In the genomic region with DNA sequence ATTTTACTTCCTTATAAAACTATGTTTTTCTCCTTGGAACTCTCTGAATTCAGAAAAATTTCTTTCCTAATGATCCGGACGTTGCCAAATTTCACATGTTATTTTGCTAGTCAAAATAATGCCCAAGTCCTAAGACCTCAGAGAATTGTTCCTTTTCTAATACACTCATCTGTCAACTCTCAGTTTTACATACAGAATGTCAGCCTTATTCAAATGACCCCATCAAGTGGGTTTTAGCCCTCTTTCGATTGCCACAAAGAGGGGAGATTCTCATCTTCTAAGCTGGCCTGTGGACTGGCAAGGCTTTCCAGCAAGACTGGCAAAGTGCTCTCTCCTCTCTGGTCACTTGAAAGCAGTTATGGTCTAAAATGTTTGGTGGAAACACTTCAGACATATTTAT, we compare ENCODE assay signal across 27 cellular contexts.
"Had no signal": no experiment of that assay in that cellular context is flagged by ENCODE, and none has a peak within 500 bp of the region (broad histone marks: within the 10 kb centered on the region; RNA-seq: fewer than 3 reads in every experiment).

No MANE protein-coding gene starts in this region.

- DNase-seq: activated CD8-positive, alpha-beta memory T cell treated with anti-CD3 and anti-CD28 coated beads for 24 hours; activated CD8-positive, alpha-beta memory T cell treated with anti-CD3 and anti-CD28 coated beads, Interleukin-2, amount 50 U/mL, for 4 hours; activated naive CD4-positive, alpha-beta T cell; activated naive CD8-positive, alpha-beta T cell treated with anti-CD3 and anti-CD28 coated beads for 36 hours; activated T-cell treated with anti-CD3 and anti-CD28 coated beads, Interleukin-2, amount 50 U/mL, for 24 hours; amniotic stem cell; colonic mucosa; dorsolateral prefrontal cortex; effector memory CD8-positive, alpha-beta T cell; head of caudate nucleus; hypothalamus; left ventricle myocardium superior; mammary epithelial cell; midbrain; ovary; psoas muscle; spleen; stimulated activated CD4-positive, alpha-beta T cell treated with anti-CD3 and anti-CD28 coated beads, Interleukin-4, amount 100 ng/mL, for 1 hour; stimulated activated naive CD4-positive, alpha-beta T cell; upper lobe of left lung had no signal

- H3K27me3 Mint-ChIP-seq: activated naive CD8-positive, alpha-beta T cell treated with anti-CD3 and anti-CD28 coated beads for 36 hours; activated T-cell treated with anti-CD3 and anti-CD28 coated beads, Interleukin-2, amount 50 U/mL, for 24 hours; activated T-helper 17 cell treated with anti-CD3 and anti-CD28 coated beads, Interleukin-2, amount 50 U/mL, for 72 hours; effector memory CD8-positive, alpha-beta T cell; natural killer cell treated with Interleukin-12 subunit alpha and Interleukin-12 subunit beta and Interleukin-15 and Interleukin-18, amount 100 ng/mL, for 72 hours had no signal

- H3K27ac ChIP-seq: breast epithelium, colonic mucosa, dorsolateral prefrontal cortex, esophagus muscularis mucosa, neutrophil, ovary, psoas muscle, right atrium auricular region, spleen, upper lobe of left lung had no signal

- H3K36me3 ChIP-seq: breast epithelium, colonic mucosa, ovary had no signal

- H3K27ac Mint-ChIP-seq: activated naive CD8-positive, alpha-beta T cell treated with anti-CD3 and anti-CD28 coated beads for 36 hours; activated T-cell treated with anti-CD3 and anti-CD28 coated beads, Interleukin-2, amount 50 U/mL, for 24 hours; activated T-helper 17 cell treated with anti-CD3 and anti-CD28 coated beads, Interleukin-2, amount 50 U/mL, for 72 hours; effector memory CD8-positive, alpha-beta T cell; natural killer cell treated with Interleukin-12 subunit alpha and Interleukin-12 subunit beta and Interleukin-15 and Interleukin-18, amount 100 ng/mL, for 72 hours had no signal

- ATAC-seq: activated T-helper 17 cell treated with anti-CD3 and anti-CD28 coated beads, Interleukin-2, amount 50 U/mL, for 72 hours; effector memory CD8-positive, alpha-beta T cell; left ventricle myocardium superior; natural killer cell treated with Interleukin-12 subunit alpha and Interleukin-12 subunit beta and Interleukin-15 and Interleukin-18, amount 100 ng/mL, for 72 hours; psoas muscle had no signal

- H3K4me3 ChIP-seq: breast epithelium, colonic mucosa, dorsolateral prefrontal cortex, esophagus muscularis mucosa, ovary, psoas muscle, right atrium auricular region, spleen, upper lobe of left lung had no signal

- H3K4me1 Mint-ChIP-seq: activated naive CD8-positive, alpha-beta T cell treated with anti-CD3 and anti-CD28 coated beads for 36 hours; activated T-helper 17 cell treated with anti-CD3 and anti-CD28 coated beads, Interleukin-2, amount 50 U/mL, for 72 hours had no signal

- H3K27me3 ChIP-seq: breast epithelium, colonic mucosa, dorsolateral prefrontal cortex, esophagus muscularis mucosa, neutrophil, ovary, right atrium auricular region, spleen, upper lobe of left lung had no signal

- H3K4me1 ChIP-seq: breast epithelium, colonic mucosa, right atrium auricular region, upper lobe of left lung had no signal

- FAIRE-seq: TTC549 had no signal

- H3K9me3 Mint-ChIP-seq: activated naive CD8-positive, alpha-beta T cell treated with anti-CD3 and anti-CD28 coated beads for 36 hours; activated T-cell treated with anti-CD3 and anti-CD28 coated beads, Interleukin-2, amount 50 U/mL, for 24 hours; activated T-helper 17 cell treated with anti-CD3 and anti-CD28 coated beads, Interleukin-2, amount 50 U/mL, for 72 hours; effector memory CD8-positive, alpha-beta T cell; natural killer cell treated with Interleukin-12 subunit alpha and Interleukin-12 subunit beta and Interleukin-15 and Interleukin-18, amount 100 ng/mL, for 72 hours had no signal

- H3K4me3 Mint-ChIP-seq: activated naive CD8-positive, alpha-beta T cell treated with anti-CD3 and anti-CD28 coated beads for 36 hours; activated T-cell treated with anti-CD3 and anti-CD28 coated beads, Interleukin-2, amount 50 U/mL, for 24 hours; activated T-helper 17 cell treated with anti-CD3 and anti-CD28 coated beads, Interleukin-2, amount 50 U/mL, for 72 hours; effector memory CD8-positive, alpha-beta T cell; natural killer cell treated with Interleukin-12 subunit alpha and Interleukin-12 subunit beta and Interleukin-15 and Interleukin-18, amount 100 ng/mL, for 72 hours had no signal

- H3K9me3 ChIP-seq: breast epithelium, colonic mucosa, esophagus muscularis mucosa, neutrophil, ovary, psoas muscle, right atrium auricular region, spleen, upper lobe of left lung had no signal
